ENCODE assay signal across 11 cellular contexts in the genomic region with DNA sequence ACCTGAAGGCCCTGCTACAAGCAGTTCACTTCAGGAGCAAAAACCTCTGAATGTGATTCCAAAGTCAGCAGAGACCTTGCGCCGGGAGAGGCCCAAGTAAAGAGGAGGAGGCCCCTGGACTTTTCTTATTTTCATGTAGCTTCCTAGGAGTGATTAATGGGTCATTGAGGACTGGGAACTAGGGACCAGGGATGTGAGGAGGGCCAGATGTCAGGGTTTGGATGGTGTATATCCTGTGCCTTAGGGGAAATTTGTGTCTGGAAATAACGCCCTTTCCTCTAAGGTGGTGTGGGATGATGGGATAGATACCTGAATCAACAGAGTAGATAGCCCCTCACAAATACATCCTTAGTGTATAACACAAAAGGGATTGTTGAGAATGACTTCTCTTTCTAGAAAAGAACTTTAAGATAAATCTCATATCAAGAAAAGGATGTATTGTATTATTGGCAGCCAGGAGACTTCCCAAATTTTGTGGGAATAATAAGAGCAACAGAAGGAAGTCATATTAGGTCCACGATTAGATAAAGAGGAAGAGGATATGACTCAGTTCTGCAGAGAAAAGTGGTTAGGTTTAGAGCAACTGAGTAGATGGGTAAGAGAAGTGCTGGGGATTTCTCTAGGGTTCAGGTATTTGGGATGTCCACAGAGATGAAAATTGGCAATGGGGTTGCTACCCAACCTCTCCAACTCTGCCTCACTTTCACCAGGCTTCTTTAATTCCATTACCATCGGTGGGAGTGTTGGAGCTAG. TPM values are rescaled to one million over a fixed set of nuclear protein-coding genes. Genes with fewer than 3 reads are reported as not detected.
DNase-seq lines count a peak whose midpoint lies in the region; ATAC-seq, FAIRE-seq and TF ChIP-seq lines count a peak whose summit lies in the region.
"Had no signal": no experiment of that assay in that cellular context is flagged by ENCODE, and none has a peak within 500 bp of the region (broad histone marks: within the 10 kb centered on the region; RNA-seq: fewer than 3 reads in every experiment).

No MANE protein-coding gene starts in this region.

- H3K36me3 ChIP-seq in bronchial epithelial cell (ENCODE audit: control insufficient read depth, insufficient read depth, low read length): peaks cover 3% of the 10 kb centered on the region

- H3K27me3 Mint-ChIP-seq in neural crest cell (ENCODE audit: low read depth): no peaks in the 10 kb centered on the region

- no peak for TF ChIP-seq POLR2A in NB4 (IDR thresholded peaks at IDR 0.05; ENCODE audit: extremely low read depth, insufficient read length)

- no peak for FAIRE-seq in bronchial epithelial cell (lab: Jason Lieb, UNC)

- H3K4me3 Mint-ChIP-seq in neural crest cell: peak overlapping the region; percentile 23

- no peak overlapping the region for H3K27ac Mint-ChIP-seq in neural crest cell (ENCODE audit: unreplicated experiment)

- H3K9me3 Mint-ChIP-seq in neural crest cell: no peaks in the 10 kb centered on the region

- H3K4me1 Mint-ChIP-seq in neural crest cell: peaks cover 6% of the 10 kb centered on the region

- H3K36me3 Mint-ChIP-seq in neural crest cell (ENCODE audit: low read depth): peaks cover 37% of the 10 kb centered on the region

- DNase-seq in HCEC 1CT (peak; percentile 35), NB4 (ENCODE audit: low read depth) (peak; percentile 34), bronchial epithelial cell (ENCODE audit: low read depth) (peak; percentile 15), neural crest cell (ENCODE audit: low read depth, low spot score) (no peak), NCI-H1436 (lab: John Stamatoyannopoulos, UW) (no peak), 8988T (no peak)
- DNase-seq: activated T-cell treated with anti-CD3 and anti-CD28 coated beads, Interleukin-2, amount 50 U/mL, for 1 hour; left colon; NCI-H1694 treated with DMSO at 0.1 percent for 48 hours; stimulated activated CD4-positive, alpha-beta T cell treated with anti-CD3 and anti-CD28 coated beads, Interleukin-15, amount 100 ng/mL, for 24 hours had no signal

- H3K4me3 ChIP-seq in NB4 (ENCODE audit: low read depth, low read length) (no peak overlapping the region), bronchial epithelial cell (ENCODE audit: low read depth, low read length) (no peak overlapping the region)

- no peak for ATAC-seq in GM21447 (IDR thresholded peaks at IDR 0.05; ENCODE audit: unreplicated experiment)
- ATAC-seq: left colon had no signal

- H3K27me3 ChIP-seq in bronchial epithelial cell (ENCODE audit: control insufficient read depth, insufficient read depth, low read length): no peaks in the 10 kb centered on the region

- TF ChIP-seq CTCF in NB4 (IDR thresholded peaks at IDR 0.05; ENCODE audit: low read depth, low read length): no peak
- TF ChIP-seq CTCF in bronchial epithelial cell (IDR thresholded peaks at IDR 0.05; ENCODE audit: insufficient read depth, low read length, severe bottlenecking): no peak
- TF ChIP-seq CTCF in neural crest cell (conservative IDR thresholded peaks at IDR 0.05): no peak

RNA-seq across cellular contexts. Expression of gene ITGB1BP2, which starts 1.1 kb away (rescaled TPM):
- total RNA-seq in bronchial epithelial cell (1.1 and 2.4 TPM in 2 replicates), neural crest cell (7.1 and 10.2 TPM in 2 replicates)

RNA-seq across cellular contexts. Expression of gene NONO, which starts 19.2 kb away (rescaled TPM):
- total RNA-seq in bronchial epithelial cell: 237 and 365 TPM in 2 replicates
- total RNA-seq in neural crest cell: 990 and 1,032 TPM in 2 replicates

RNA-seq across cellular contexts. Expression of gene ZMYM3, which starts 48.7 kb away (rescaled TPM):
- total RNA-seq in bronchial epithelial cell (1.6 and 1.9 TPM in 2 replicates), neural crest cell (85.2 and 87.1 TPM in 2 replicates)

Comparison
In these comparisons a context has a peak if more than half of its experiments do, and no peak if none do; other contexts are left out.
1. DNase-seq: peak in HCEC 1CT (single experiment), NB4 (single experiment) and bronchial epithelial cell (single experiment); none in neural crest cell (single experiment), NCI-H1436 (single experiment) and 8988T (single experiment).
2. RNA of gene ZMYM3, which starts 48.7 kb away (total RNA-seq): 85.2 to 87.1 TPM in neural crest cell; 1.6 to 1.9 TPM in bronchial epithelial cell; every median in the first group is over 10 times any median in the second.